In genomic region chr11:79078999-79079398, GRCh38 we compare ENCODE assay signal across 18 cellular contexts.
DNase-seq lines count a peak whose midpoint lies in the region; ATAC-seq and TF ChIP-seq lines count a peak whose summit lies in the region.
"Had no signal": no experiment of that assay in that cellular context is flagged by ENCODE, and none has a peak within 500 bp of the region (broad histone marks: within the 10 kb centered on the region; RNA-seq: fewer than 3 reads in every experiment).

No MANE protein-coding gene starts in this region.

- peak; percentile 92 for DNase-seq in DMS 273 (lab: John Stamatoyannopoulos, UW; ENCODE audit: unreplicated experiment)
- peak; percentile 90 for DNase-seq in NCI-H1694 (lab: John Stamatoyannopoulos, UW)
- no peak for DNase-seq in mucosa of descending colon
- no peak for DNase-seq in SW480 (ENCODE audit: low spot score)
- DNase-seq: activated CD4-positive, alpha-beta T cell treated with anti-CD3 and anti-CD28 coated beads, Interleukin-2, amount 50 U/mL, for 48 hours; AML-193; DMS79 treated with DMSO at 0.1 percent for 48 hours; foreskin melanocyte; H7; mesendoderm; nucleus accumbens; stimulated activated naive CD4-positive, alpha-beta T cell treated with Interleukin-2 at 50 U/mL for 16 hours had no signal

- no peak for TF ChIP-seq CTCF in mucosa of descending colon (IDR thresholded peaks at IDR 0.05)

- ATAC-seq in SK-N-SH treated with all-trans-retinoic acid at 6 μM for 48 hours (no peak; the same call in 2 of the 3 replicates), mucosa of descending colon (peak; percentile 50), GM21528 (IDR thresholded peaks at IDR 0.05; ENCODE audit: low FRiP score, unreplicated experiment) (no peak), HG02884 (IDR thresholded peaks at IDR 0.05; ENCODE audit: unreplicated experiment) (no peak), HG02678 (IDR thresholded peaks at IDR 0.05; ENCODE audit: unreplicated experiment) (no peak)

- H3K9me3 ChIP-seq in mucosa of descending colon: no peaks in the 10 kb centered on the region

- H3K4me1 ChIP-seq in mucosa of descending colon (ENCODE audit: low read depth): no peaks in the 10 kb centered on the region

- intact Hi-C loops in mucosa of descending colon (cut with DNase I, micrococcal nuclease): loop anchor here in 1 of 2 donors (10.0 kb wide), 1 partner anchor 434 kb away; no protein-coding TSS in a partner anchor

- no peaks in the 10 kb centered on the region for H3K36me3 ChIP-seq in mucosa of descending colon (ENCODE audit: low read depth)

- H3K4me3 ChIP-seq in mucosa of descending colon: no peak overlapping the region
- H3K4me3 ChIP-seq: SK-N-MC, skin epidermis had no signal

TF ChIP-seq in SK-N-SH treated with all-trans-retinoic acid at 6 μM for 48 hours, 23 proteins besides CTCF, POLR2A, EP300 and RAD21:
- TF ChIP-seq TSHZ2 (CRISPR knock-in tag; IDR thresholded peaks at IDR 0.05) (peak; percentile 72), ARNTL (CRISPR knock-in tag; IDR thresholded peaks at IDR 0.05; ENCODE audit: borderline replicate concordance, low read depth) (no peak)

Comparison
In these comparisons a context has a peak if more than half of its experiments do, and no peak if none do; other contexts are left out.
1. DNase-seq: peak in DMS 273 (single experiment) and NCI-H1694 (single experiment); none in mucosa of descending colon (0 of 3) and SW480 (single experiment).